3 cellular contexts compared by ENCODE assay signal in genomic region chr11:100739636-100740035, GRCh38.
TF ChIP-seq lines count a peak whose summit lies in the region.

No MANE protein-coding gene starts in this region.

TF ChIP-seq in A549, 52 proteins besides CTCF, POLR2A, EP300 and RAD21 (continues in another document):
- TF ChIP-seq SMC3 (IDR thresholded peaks at IDR 0.05) (no peak), CHD2 (IDR thresholded peaks at IDR 0.05; ENCODE audit: low read length, partially characterized antibody) (no peak), ZNF302 (CRISPR knock-in tag; IDR thresholded peaks at IDR 0.05) (no peak), NFE2L2 (conservative IDR thresholded peaks at IDR 0.05; ENCODE audit: low read length) (no peak), CEBPB (IDR thresholded peaks at IDR 0.05) (no peak), GATA3 (IDR thresholded peaks at IDR 0.05; ENCODE audit: borderline replicate concordance) (peak; percentile 12; the same call in 1 of the 2 replicates), HES2 (IDR thresholded peaks at IDR 0.05) (no peak), PHF8 (IDR thresholded peaks at IDR 0.05; ENCODE audit: borderline replicate concordance, low read depth) (no peak), HEYL (CRISPR knock-in tag; IDR thresholded peaks at IDR 0.05) (no peak), ELK1 (IDR thresholded peaks at IDR 0.05; ENCODE audit: low read depth, low read length) (no peak), HMGXB4 (CRISPR knock-in tag; IDR thresholded peaks at IDR 0.05; ENCODE audit: borderline replicate concordance) (no peak), PBX3 (IDR thresholded peaks at IDR 0.05) (no peak), NR3C1 (IDR thresholded peaks at IDR 0.05) (no peak), USF2 (IDR thresholded peaks at IDR 0.05) (no peak), ATOH8 (CRISPR knock-in tag; IDR thresholded peaks at IDR 0.05; ENCODE audit: low read depth) (0 out of 2 replicates have a peak, but pooled peaks have one; percentile 57)

TF ChIP-seq in IMR-90, 13 proteins besides CTCF, POLR2A, EP300 and RAD21:
- TF ChIP-seq RFX5 (IDR thresholded peaks at IDR 0.05; ENCODE audit: low read depth, low read length) (no peak), BHLHE40 (IDR thresholded peaks at IDR 0.05; ENCODE audit: low read depth, low read length) (peak; percentile 32; the same call in 1 of the 2 replicates), MXI1 (IDR thresholded peaks at IDR 0.05; ENCODE audit: borderline replicate concordance, low read depth, low read length) (no peak)

TF ChIP-seq in endothelial cell of umbilical vein, 7 proteins besides CTCF, POLR2A, EP300 and RAD21:
- TF ChIP-seq POLR2AphosphoS5 (IDR thresholded peaks at IDR 0.05; ENCODE audit: insufficient read depth, low read depth, low read length) (no peak), MAX (IDR thresholded peaks at IDR 0.05; ENCODE audit: insufficient read depth, insufficient read length) (no peak), EZH2 (IDR thresholded peaks at IDR 0.05; ENCODE audit: borderline replicate concordance, low read depth, low read length, severe bottlenecking) (no peak), MYC (IDR thresholded peaks at IDR 0.05; ENCODE audit: low read depth, low read length) (no peak), GATA2 (IDR thresholded peaks at IDR 0.05; ENCODE audit: insufficient read depth, insufficient read length, low read depth, low read length) (no peak), JUN (IDR thresholded peaks at IDR 0.05; ENCODE audit: borderline replicate concordance, insufficient read depth, insufficient read length, low read depth) (no peak), FOS (IDR thresholded peaks at IDR 0.05; ENCODE audit: borderline replicate concordance, insufficient read depth, low read length) (no peak)
